In genomic region chr17:8830141-8830540, GRCh38 we compare ENCODE assay signal across 23 cellular contexts. TPM values are rescaled to one million over a fixed set of nuclear protein-coding genes. Genes with fewer than 3 reads are reported as not detected.
"Had no signal": no experiment of that assay in that cellular context is flagged by ENCODE, and none has a peak within 500 bp of the region (broad histone marks: within the 10 kb centered on the region; RNA-seq: fewer than 3 reads in every experiment).

No MANE protein-coding gene starts in this region.

- ATAC-seq: activated CD4-positive, CD25-positive, alpha-beta regulatory T cell treated with anti-CD3 and anti-CD28 coated beads, Interleukin-2, amount 50 U/mL, for 24 hours; activated CD8-positive, alpha-beta T cell treated with anti-CD3 and anti-CD28 coated beads for 36 hours; activated T-helper 17 cell treated with anti-CD3 and anti-CD28 coated beads, Interleukin-2, amount 50 U/mL, for 72 hours; PC-3; SK-N-SH treated with all-trans-retinoic acid at 6 μM for 48 hours had no signal

- H3K4me1 ChIP-seq: adrenal gland, SJSA1 had no signal

- H3K27ac Mint-ChIP-seq: activated CD8-positive, alpha-beta T cell treated with anti-CD3 and anti-CD28 coated beads for 36 hours; activated naive CD4-positive, alpha-beta T cell treated with anti-CD3 and anti-CD28 coated beads, Interleukin-2, amount 10 ng/mL, durations not matched to agents 7 days and 5 days; activated naive CD8-positive, alpha-beta T cell treated with anti-CD3 and anti-CD28 coated beads, Interleukin-2, amount 10 ng/mL, durations not matched to agents 7 days and 5 days; activated T-helper 17 cell treated with anti-CD3 and anti-CD28 coated beads, Interleukin-2, amount 50 U/mL, for 72 hours had no signal

- H3K27me3 ChIP-seq: SJSA1 had no signal

- H3K4me3 ChIP-seq: adrenal gland, SJSA1 had no signal

- H3K27me3 Mint-ChIP-seq: activated CD8-positive, alpha-beta T cell treated with anti-CD3 and anti-CD28 coated beads for 36 hours; activated naive CD4-positive, alpha-beta T cell treated with anti-CD3 and anti-CD28 coated beads, Interleukin-2, amount 10 ng/mL, durations not matched to agents 7 days and 5 days; activated naive CD8-positive, alpha-beta T cell treated with anti-CD3 and anti-CD28 coated beads, Interleukin-2, amount 10 ng/mL, durations not matched to agents 7 days and 5 days; activated T-helper 17 cell treated with anti-CD3 and anti-CD28 coated beads, Interleukin-2, amount 50 U/mL, for 72 hours had no signal

- H3K9me3 ChIP-seq: adrenal gland, SJSA1 had no signal

- DNase-seq: activated CD4-positive, alpha-beta T cell treated with anti-CD3 and anti-CD28 coated beads for 4 hours; activated gamma-delta T cell treated with Interleukin-2 at 50 U/mL for 16 hours; activated naive CD4-positive, alpha-beta T cell treated with anti-CD3 and anti-CD28 coated beads, Interleukin-2, amount 10 ng/mL, durations not matched to agents 7 days and 5 days; activated naive CD8-positive, alpha-beta T cell treated with anti-CD3 and anti-CD28 coated beads, Interleukin-2, amount 10 ng/mL, durations not matched to agents 7 days and 5 days; activated T-cell treated with anti-CD3 and anti-CD28 coated beads for 4 hours; activated T-cell treated with anti-CD3 and anti-CD28 coated beads, Interleukin-2, amount 50 U/mL, for 48 hours; adrenal gland; anterior cingulate cortex; NCI-H1105 treated with DMSO at 0.1 percent for 48 hours; NCI-H1436 treated with DMSO at 0.1 percent for 48 hours; NCI-H187; NCI-H2081; NCI-H446; NCI-H524; PC-3; SW 1271 had no signal

- H3K4me3 Mint-ChIP-seq: activated CD8-positive, alpha-beta T cell treated with anti-CD3 and anti-CD28 coated beads for 36 hours; activated naive CD4-positive, alpha-beta T cell treated with anti-CD3 and anti-CD28 coated beads, Interleukin-2, amount 10 ng/mL, durations not matched to agents 7 days and 5 days; activated naive CD8-positive, alpha-beta T cell treated with anti-CD3 and anti-CD28 coated beads, Interleukin-2, amount 10 ng/mL, durations not matched to agents 7 days and 5 days; activated T-helper 17 cell treated with anti-CD3 and anti-CD28 coated beads, Interleukin-2, amount 50 U/mL, for 72 hours had no signal

- H3K27ac ChIP-seq: adrenal gland, SJSA1 had no signal

- FAIRE-seq: RCC 7860 had no signal

- H3K4me1 Mint-ChIP-seq: activated naive CD4-positive, alpha-beta T cell treated with anti-CD3 and anti-CD28 coated beads, Interleukin-2, amount 10 ng/mL, durations not matched to agents 7 days and 5 days; activated T-helper 17 cell treated with anti-CD3 and anti-CD28 coated beads, Interleukin-2, amount 50 U/mL, for 72 hours had no signal

- H3K36me3 ChIP-seq: adrenal gland, SJSA1 had no signal

RNA-seq across cellular contexts. Expression of gene MFSD6L, which starts 31.0 kb away (rescaled TPM):
- total RNA-seq: cardiac septum, SJSA1 had no signal

RNA-seq across cellular contexts. Expression of gene PIK3R6, which starts 37.3 kb away (rescaled TPM):
- total RNA-seq: PC-3, SJSA1 had no signal
